Comparison of ENCODE assay signal across 7 cellular contexts in genomic region chr9:72305102-72305546, GRCh38. TPM values are rescaled to one million over a fixed set of nuclear protein-coding genes. Genes with fewer than 3 reads are reported as not detected.
DNase-seq lines count a peak whose midpoint lies in the region; ATAC-seq, FAIRE-seq and TF ChIP-seq lines count a peak whose summit lies in the region.

No MANE protein-coding gene starts in this region.

- ATAC-seq in stimulated activated naive B cell treated with anti-CD40 and anti-IgM and Interleukin-4, amounts not matched to agents 10 μg/mL and 1 μg/mL and 100 μg/mL, for 72 hours (replicated peaks) = peak; percentile 89 to 90

- no peaks in the 10 kb centered on the region for H3K79me2 ChIP-seq in keratinocyte (ENCODE audit: control insufficient read depth, insufficient read depth, low read length)

- no peaks in the 10 kb centered on the region for H4K20me1 ChIP-seq in keratinocyte (ENCODE audit: control insufficient read depth, extremely low read depth, insufficient read depth, low read length)

- dilution Hi-C loops in keratinocyte (cut with MboI; ENCODE audit: extremely low pct_ligation_motif_present, low sequenced_read_pairs) = no loop called here

- FAIRE-seq in GM18507 (lab: Jason Lieb, UNC) = peak; percentile 88
- FAIRE-seq in keratinocyte (lab: Jason Lieb, UNC) = peak; percentile 34

- no peaks in the 10 kb centered on the region for H3K27me3 ChIP-seq in keratinocyte (ENCODE audit: control insufficient read depth, extremely low read depth, insufficient read depth, low read length)

- H3K36me3 Mint-ChIP-seq in stimulated activated naive B cell treated with anti-CD40 and anti-IgM and Interleukin-4, amounts not matched to agents 10 μg/mL and 1 μg/mL and 100 μg/mL, for 72 hours = no peaks in the 10 kb centered on the region

- H3K27me3 Mint-ChIP-seq in stimulated activated naive B cell treated with anti-CD40 and anti-IgM and Interleukin-4, amounts not matched to agents 10 μg/mL and 1 μg/mL and 100 μg/mL, for 72 hours = no peaks in the 10 kb centered on the region

- H3K9me3 Mint-ChIP-seq in stimulated activated naive B cell treated with anti-CD40 and anti-IgM and Interleukin-4, amounts not matched to agents 10 μg/mL and 1 μg/mL and 100 μg/mL, for 72 hours = no peaks in the 10 kb centered on the region

- no peak overlapping the region for H3K9ac ChIP-seq in keratinocyte (ENCODE audit: control insufficient read depth, extremely low read depth, insufficient read depth, low read length)

- peaks cover 41 to 66% of the 10 kb centered on the region in 2 donors for H3K4me1 Mint-ChIP-seq in stimulated activated naive B cell treated with anti-CD40 and anti-IgM and Interleukin-4, amounts not matched to agents 10 μg/mL and 1 μg/mL and 100 μg/mL, for 72 hours

- H3K4me2 ChIP-seq in keratinocyte (ENCODE audit: control insufficient read depth, extremely low read depth, insufficient read depth, low read depth, low read length) = peak overlapping the region; percentile 20

- no peaks in the 10 kb centered on the region for H3K9me1 ChIP-seq in keratinocyte (ENCODE audit: control insufficient read depth, extremely low read depth, insufficient read depth, low read length)

- peaks cover 3% of the 10 kb centered on the region for H3K4me1 ChIP-seq in keratinocyte (ENCODE audit: control insufficient read depth, extremely low read depth, insufficient read depth, low read length)

- no peaks in the 10 kb centered on the region for H3K36me3 ChIP-seq in keratinocyte (ENCODE audit: control insufficient read depth in 2 of 2, extremely low read depth in 1 of 2, insufficient read depth in 2 of 2, low read length in 2 of 2)

- DNase-seq in GM18507 (ENCODE audit: extremely low spot score, insufficient read length, low read depth) (no peak), HFF-Myc (ENCODE audit: extremely low read depth, low read depth) (peak; percentile 36), NCI-H82 (lab: John Stamatoyannopoulos, UW) (peak; percentile 91), cardiac fibroblast (ENCODE audit: low read depth in 2 of 2) (peak; percentile 61 to 96), keratinocyte (ENCODE audit: low read depth, low spot score) (peak; percentile 50), COLO829 (ENCODE audit: low spot score) (no peak)
- DNase-seq in stimulated activated naive B cell treated with anti-CD40 and anti-IgM and Interleukin-4, amounts not matched to agents 10 μg/mL and 1 μg/mL and 100 μg/mL, for 72 hours = peak; percentile 51

- H2AFZ ChIP-seq in keratinocyte (ENCODE audit: control insufficient read depth, low read length) = peak overlapping the region; percentile 80

- H3K4me3 ChIP-seq in HFF-Myc (replicated peaks; ENCODE audit: low read depth, low read length) (no peak overlapping the region), cardiac fibroblast (replicated peaks in 1 of 2; ENCODE audit: low read depth in 2 of 2, low read length in 2 of 2) (peak overlapping the region in 1 of 2 donors; percentile 57), keratinocyte (ENCODE audit: control insufficient read depth in 2 of 3, extremely low read depth in 1 of 3, insufficient read depth in 2 of 3, low read depth in 1 of 3, low read length in 3 of 3) (peak overlapping the region in 1 of 3 experiments; percentile 37)

- H3K9me3 ChIP-seq in keratinocyte (ENCODE audit: control insufficient read depth, low read depth, low read length) = no peaks in the 10 kb centered on the region

- H3K4me3 Mint-ChIP-seq in stimulated activated naive B cell treated with anti-CD40 and anti-IgM and Interleukin-4, amounts not matched to agents 10 μg/mL and 1 μg/mL and 100 μg/mL, for 72 hours = peak overlapping the region; percentile 67 to 80

- TF ChIP-seq CTCF in HFF-Myc (IDR thresholded peaks at IDR 0.05; ENCODE audit: low read depth, low read length, missing control alignments) (no peak), cardiac fibroblast (IDR thresholded peaks at IDR 0.05; ENCODE audit: low read depth, low read length) (no peak), keratinocyte (optimal IDR thresholded peaks at IDR 0.05 in 1 of 3, IDR thresholded peaks at IDR 0.05 in 1 of 3, conservative IDR thresholded peaks at IDR 0.05 in 1 of 3; ENCODE audit: extremely low read depth in 1 of 3, insufficient read depth in 2 of 3, low read length in 3 of 3) (no peak)

- H3K27ac Mint-ChIP-seq in stimulated activated naive B cell treated with anti-CD40 and anti-IgM and Interleukin-4, amounts not matched to agents 10 μg/mL and 1 μg/mL and 100 μg/mL, for 72 hours = peak overlapping the region; percentile 91

- no peak overlapping the region for H3K27ac ChIP-seq in keratinocyte (ENCODE audit: control insufficient read depth, insufficient read depth, low read length)

RNA-seq across cellular contexts. Expression of gene ZFAND5, which starts 59.9 kb away (rescaled TPM):
- polyA plus RNA-seq in keratinocyte = 39.2 to 67.9 TPM (median 67.3 TPM) in 3 replicates
- 244 TPM for polyA plus RNA-seq in keratinocyte (2011; ENCODE audit: low read depth)
- polyA plus RNA-seq in keratinocyte (2011; cell fraction: cytosol; rRNA removed) = 30.5 and 64.9 TPM in 2 replicates
- polyA plus RNA-seq in keratinocyte (2011; cell fraction: nucleus; rRNA removed) = 93.2 and 112 TPM in 2 replicates
- polyA plus RNA-seq in keratinocyte (2012; ENCODE audit: low replicate concordance) = 63.6 and 146 TPM in 2 replicates
- polyA minus RNA-seq in keratinocyte = 11.9 to 48.9 TPM (median 30.8 TPM) in 3 replicates
- 42.0 TPM for polyA minus RNA-seq in keratinocyte (2011; cell fraction: cytosol; rRNA and poly(A)+ RNA removed)
- 80.9 and 119 TPM in 2 replicates for polyA minus RNA-seq in keratinocyte (2011; cell fraction: nucleus; rRNA and poly(A)+ RNA removed)

Comparison
In these comparisons a context has a peak if more than half of its experiments do, and no peak if none do; other contexts are left out.
1. DNase-seq: peak in HFF-Myc (single experiment), NCI-H82 (single experiment), cardiac fibroblast (2 of 2), keratinocyte (single experiment) and stimulated activated naive B cell treated with anti-CD40 and anti-IgM and Interleukin-4, amounts not matched to agents 10 μg/mL and 1 μg/mL and 100 μg/mL, for 72 hours (single experiment); none in GM18507 (single experiment) and COLO829 (single experiment).